Comparison of ENCODE assay signal across 14 cellular contexts in genomic region chr4:8737075-8737474, GRCh38.
DNase-seq lines count a peak whose midpoint lies in the region; ATAC-seq and TF ChIP-seq lines count a peak whose summit lies in the region.
"Had no signal": no experiment of that assay in that cellular context is flagged by ENCODE, and none has a peak within 500 bp of the region (broad histone marks: within the 10 kb centered on the region; RNA-seq: fewer than 3 reads in every experiment).

No MANE protein-coding gene starts in this region.

- H3K4me3 Mint-ChIP-seq in activated CD8-positive, alpha-beta memory T cell treated with anti-CD3 and anti-CD28 coated beads, Interleukin-2, amount 10 ng/mL, durations not matched to agents 7 days and 5 days: no peak overlapping the region
- no peak overlapping the region for H3K4me3 Mint-ChIP-seq in CD4-positive, alpha-beta T cell
- no peak overlapping the region for H3K4me3 Mint-ChIP-seq in stimulated activated memory B cell treated with anti-CD40 and anti-IgM and Interleukin-4, amounts not matched to agents 10 μg/mL and 1 μg/mL and 100 μg/mL, for 72 hours
- H3K4me3 Mint-ChIP-seq: CD14-positive monocyte; CD8-positive, alpha-beta memory T cell had no signal

- POLR2A ChIA-PET in CD4-positive, alpha-beta T cell (lab: Charles Lee): no interaction called here

- in situ Hi-C loops in GM13976 (cut with MboI; ENCODE audit: low sequenced_read_pairs, unreplicated experiment): no loop called here

- H3K27ac Mint-ChIP-seq in activated CD8-positive, alpha-beta memory T cell treated with anti-CD3 and anti-CD28 coated beads, Interleukin-2, amount 10 ng/mL, durations not matched to agents 7 days and 5 days: no peak overlapping the region
- no peak overlapping the region for H3K27ac Mint-ChIP-seq in CD4-positive, alpha-beta T cell
- H3K27ac Mint-ChIP-seq in stimulated activated memory B cell treated with anti-CD40 and anti-IgM and Interleukin-4, amounts not matched to agents 10 μg/mL and 1 μg/mL and 100 μg/mL, for 72 hours: no peak overlapping the region
- H3K27ac Mint-ChIP-seq: CD14-positive monocyte; CD8-positive, alpha-beta memory T cell had no signal

- no peak for TF ChIP-seq CTCF in GM13976 (IDR thresholded peaks at IDR 0.05; ENCODE audit: borderline replicate concordance, control extremely low read depth, extremely low read depth, insufficient read depth, missing control alignments)
- no peak for TF ChIP-seq CTCF in CD4-positive, alpha-beta T cell (IDR thresholded peaks at IDR 0.05)

- intact Hi-C loops in CD4-positive, alpha-beta T cell (cut with DNase I, micrococcal nuclease): no loop called here

- H3K4me1 Mint-ChIP-seq in activated CD8-positive, alpha-beta memory T cell treated with anti-CD3 and anti-CD28 coated beads, Interleukin-2, amount 10 ng/mL, durations not matched to agents 7 days and 5 days: no peaks in the 10 kb centered on the region
- H3K4me1 Mint-ChIP-seq in CD4-positive, alpha-beta T cell (ENCODE audit: low read depth): no peaks in the 10 kb centered on the region
- H3K4me1 Mint-ChIP-seq in stimulated activated memory B cell treated with anti-CD40 and anti-IgM and Interleukin-4, amounts not matched to agents 10 μg/mL and 1 μg/mL and 100 μg/mL, for 72 hours: no peaks in the 10 kb centered on the region
- H3K4me1 Mint-ChIP-seq: CD14-positive monocyte; CD8-positive, alpha-beta memory T cell had no signal

- peak; percentile 40 for DNase-seq in activated CD8-positive, alpha-beta memory T cell treated with anti-CD3 and anti-CD28 coated beads for 24 hours
- no peak for DNase-seq in activated CD8-positive, alpha-beta memory T cell treated with anti-CD3 and anti-CD28 coated beads, Interleukin-2, amount 10 ng/mL, durations not matched to agents 7 days and 5 days
- DNase-seq in GM13976 (ENCODE audit: low spot score) (peak; percentile 11), islet precursor cell (peak; percentile 23), retina (peak; percentile 12), COLO829 (ENCODE audit: low spot score) (no peak)
- no peak for DNase-seq in CD4-positive, alpha-beta T cell
- DNase-seq: CD8-positive, alpha-beta memory T cell; DMS 273 treated with DMSO at 0.1 percent for 48 hours; GM23248 had no signal

- ATAC-seq in activated CD8-positive, alpha-beta memory T cell treated with anti-CD3 and anti-CD28 coated beads, Interleukin-2, amount 10 ng/mL, durations not matched to agents 7 days and 5 days: no peak
- no peak for ATAC-seq in CD4-positive, alpha-beta T cell (ENCODE audit: poor library complexity)
- ATAC-seq in stimulated activated memory B cell treated with anti-CD40 and anti-IgM and Interleukin-4, amounts not matched to agents 10 μg/mL and 1 μg/mL and 100 μg/mL, for 72 hours: no peak
- ATAC-seq: GM12878 had no signal

- no peak overlapping the region for H3K27ac ChIP-seq in CD4-positive, alpha-beta T cell (ENCODE audit: low read depth, low read length)
- H3K27ac ChIP-seq: 22Rv1, GM23248 had no signal

- H3K36me3 Mint-ChIP-seq in activated CD8-positive, alpha-beta memory T cell treated with anti-CD3 and anti-CD28 coated beads, Interleukin-2, amount 10 ng/mL, durations not matched to agents 7 days and 5 days: no peaks in the 10 kb centered on the region
- H3K36me3 Mint-ChIP-seq in CD4-positive, alpha-beta T cell (ENCODE audit: low read depth): no peaks in the 10 kb centered on the region
- no peaks in the 10 kb centered on the region for H3K36me3 Mint-ChIP-seq in stimulated activated memory B cell treated with anti-CD40 and anti-IgM and Interleukin-4, amounts not matched to agents 10 μg/mL and 1 μg/mL and 100 μg/mL, for 72 hours
- H3K36me3 Mint-ChIP-seq: CD14-positive monocyte; CD8-positive, alpha-beta memory T cell had no signal

- CTCF ChIA-PET in activated CD8-positive, alpha-beta memory T cell treated with anti-CD3 and anti-CD28 coated beads, Interleukin-2, amount 10 ng/mL, durations not matched to agents 7 days and 5 days (lab: Charles Lee): no interaction called here
- CTCF ChIA-PET in CD4-positive, alpha-beta T cell (lab: Charles Lee): no interaction called here

- no peaks in the 10 kb centered on the region for H3K9me3 ChIP-seq in CD4-positive, alpha-beta T cell (ENCODE audit: control insufficient read depth, low read length)

- H3K27me3 Mint-ChIP-seq in activated CD8-positive, alpha-beta memory T cell treated with anti-CD3 and anti-CD28 coated beads, Interleukin-2, amount 10 ng/mL, durations not matched to agents 7 days and 5 days: no peaks in the 10 kb centered on the region
- no peaks in the 10 kb centered on the region for H3K27me3 Mint-ChIP-seq in CD4-positive, alpha-beta T cell
- H3K27me3 Mint-ChIP-seq in stimulated activated memory B cell treated with anti-CD40 and anti-IgM and Interleukin-4, amounts not matched to agents 10 μg/mL and 1 μg/mL and 100 μg/mL, for 72 hours: no peaks in the 10 kb centered on the region

- peaks cover 7% of the 10 kb centered on the region for H3K9me3 Mint-ChIP-seq in activated CD8-positive, alpha-beta memory T cell treated with anti-CD3 and anti-CD28 coated beads, Interleukin-2, amount 10 ng/mL, durations not matched to agents 7 days and 5 days (ENCODE audit: low read depth)
- H3K9me3 Mint-ChIP-seq in CD4-positive, alpha-beta T cell: peaks cover 3% of the 10 kb centered on the region
- peaks cover 5% of the 10 kb centered on the region for H3K9me3 Mint-ChIP-seq in stimulated activated memory B cell treated with anti-CD40 and anti-IgM and Interleukin-4, amounts not matched to agents 10 μg/mL and 1 μg/mL and 100 μg/mL, for 72 hours

- H3K27me3 ChIP-seq in CD4-positive, alpha-beta T cell (ENCODE audit: control insufficient read depth, insufficient read depth, low read length): no peaks in the 10 kb centered on the region

Comparison
In these comparisons a context has a peak if more than half of its experiments do, and no peak if none do; other contexts are left out.
1. DNase-seq: peak in activated CD8-positive, alpha-beta memory T cell treated with anti-CD3 and anti-CD28 coated beads for 24 hours (single experiment), GM13976 (single experiment), islet precursor cell (single experiment) and retina (single experiment); none in activated CD8-positive, alpha-beta memory T cell treated with anti-CD3 and anti-CD28 coated beads, Interleukin-2, amount 10 ng/mL, durations not matched to agents 7 days and 5 days (single experiment), CD4-positive, alpha-beta T cell (0 of 10) and COLO829 (single experiment).